Comparison of ENCODE assay signal across 29 cellular contexts in the genomic region with DNA sequence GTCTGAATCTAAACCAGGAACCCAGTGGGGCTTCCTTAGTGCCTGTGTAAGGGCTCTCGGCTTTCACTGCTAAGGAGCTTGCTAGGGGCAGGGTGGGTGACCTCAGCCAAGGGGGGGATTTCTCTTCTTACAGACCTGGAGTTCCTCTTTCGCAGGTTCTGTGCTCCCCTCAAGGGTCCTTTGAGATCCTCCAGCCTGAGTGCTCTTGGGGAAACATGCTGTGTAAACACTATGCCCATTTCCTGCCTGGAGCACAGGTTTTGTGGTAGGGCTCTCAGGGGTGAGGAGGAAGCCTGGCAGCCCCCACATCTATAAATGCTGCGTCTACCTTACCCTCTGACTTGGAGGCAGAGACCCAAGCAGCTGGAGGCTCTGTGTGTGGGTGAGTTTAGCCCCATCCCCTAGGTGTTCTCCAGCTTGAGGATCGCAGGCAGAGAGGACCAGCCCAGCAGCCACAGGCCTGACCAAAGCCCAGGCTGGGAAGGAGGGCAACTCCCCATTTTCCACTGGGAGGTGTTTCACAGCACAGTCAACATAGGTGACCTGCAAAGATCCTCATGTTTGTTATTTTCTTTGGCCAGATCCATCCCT. TPM values are rescaled to one million over a fixed set of nuclear protein-coding genes. Genes with fewer than 3 reads are reported as not detected.
A peak's percentile ranks its signal among the peaks of the same experiment; 100 is the strongest.
DNase-seq lines count a peak whose midpoint lies in the region; ATAC-seq and TF ChIP-seq lines count a peak whose summit lies in the region.
"Had no signal": no experiment of that assay in that cellular context is flagged by ENCODE, and none has a peak within 500 bp of the region (broad histone marks: within the 10 kb centered on the region; RNA-seq: fewer than 3 reads in every experiment).

Gene SFTPA1, plus strand, starts transcription at position 339 of the 591 bp plus-strand sequence. CDS start 887 bp downstream, outside the sequence.

- H3K9ac ChIP-seq in BLaER1 treated with 17β-estradiol and CSF1 and Interleukin-3, amounts not matched to agents 10 nM and 100 nM, result no peak within 1 kb of the TSS

- TF ChIP-seq CTCF in OCI-LY7 (conservative IDR thresholded peaks at IDR 0.05; ENCODE audit: low read length), result no peak
- no peak for TF ChIP-seq CTCF in lung (IDR thresholded peaks at IDR 0.05; ENCODE audit: control extremely low read depth, extremely low read depth)

- no peak within 1 kb of the TSS for H3K4me3 ChIP-seq in BLaER1 treated with 17β-estradiol and CSF1 and Interleukin-3, amounts not matched to agents 10 nM and 100 nM
- H3K4me3 ChIP-seq in OCI-LY7 (ENCODE audit: low read depth, low read length, poor library complexity, severe bottlenecking) (no peak within 1 kb of the TSS), lung (peak within 1 kb of the TSS; percentile 34)
- H3K4me3 ChIP-seq: dorsolateral prefrontal cortex, smooth muscle cell, transverse colon had no signal

- 40 to 44% methylated on average over 4 of the region's 4 CpGs for WGBS in lung, 2 donors

- CTCF ChIA-PET in OCI-LY7 (lab: Charles Lee; ENCODE audit: unreplicated experiment), result no interaction called here

- no peaks in the 10 kb centered on the region for H3K27me3 ChIP-seq in BLaER1 treated with 17β-estradiol and CSF1 and Interleukin-3, amounts not matched to agents 10 nM and 100 nM
- no peaks in the 10 kb centered on the region for H3K27me3 ChIP-seq in lung (ENCODE audit: control insufficient read depth, insufficient read depth)
- H3K27me3 ChIP-seq: dorsolateral prefrontal cortex, transverse colon had no signal

- BruUV-seq in OCI-LY7 (replicated peaks; lab: Mats Ljungman, UMichigan), result no TSS peak

- peaks cover 0 to 11% (median 10%) of the 10 kb centered on the region in 10 experiments; a peak in 17 of 20 replicates for H3K4me1 ChIP-seq in BLaER1 treated with 17β-estradiol and CSF1 and Interleukin-3, amounts not matched to agents 10 nM and 100 nM
- H3K4me1 ChIP-seq in OCI-LY7 (ENCODE audit: insufficient read depth, low read length, poor library complexity, severe bottlenecking), result peaks cover 14% of the 10 kb centered on the region
- H3K4me1 ChIP-seq in lung (ENCODE audit: control insufficient read depth in 2 of 2, insufficient read depth in 2 of 2, low read length in 2 of 2), result peaks cover 0 to 3% of the 10 kb centered on the region in 2 donors
- H3K4me1 ChIP-seq: Caco-2, transverse colon had no signal

- no peaks in the 10 kb centered on the region for H3K36me3 ChIP-seq in BLaER1 treated with 17β-estradiol and CSF1 and Interleukin-3, amounts not matched to agents 10 nM and 100 nM
- H3K36me3 ChIP-seq in OCI-LY7 (ENCODE audit: insufficient read depth, low read length), result no peaks in the 10 kb centered on the region
- H3K36me3 ChIP-seq in lung (ENCODE audit: control insufficient read depth in 2 of 2, insufficient read depth in 2 of 2, low read length in 2 of 2), result peaks cover 0 to 2% of the 10 kb centered on the region in 2 donors
- H3K36me3 ChIP-seq: transverse colon had no signal

- no peaks in the 10 kb centered on the region for H3K79me2 ChIP-seq in OCI-LY7 (ENCODE audit: insufficient read depth, low read depth, low read length)

- intact Hi-C loops in OCI-LY7 (cut with micrococcal nuclease; ENCODE audit: unreplicated experiment), result no loop called here

- no peaks in the 10 kb centered on the region for H3K9me3 ChIP-seq in BLaER1 treated with 17β-estradiol and CSF1 and Interleukin-3, amounts not matched to agents 10 nM and 100 nM (replicated peaks in 1 of 11)
- no peaks in the 10 kb centered on the region for H3K9me3 ChIP-seq in OCI-LY7 (ENCODE audit: low read length)
- H3K9me3 ChIP-seq in lung (ENCODE audit: control insufficient read depth in 2 of 2, insufficient read depth in 1 of 2, low read length in 1 of 2), result no peaks in the 10 kb centered on the region
- H3K9me3 ChIP-seq: Caco-2, transverse colon had no signal

- H3K9me2 ChIP-seq in OCI-LY7 (ENCODE audit: insufficient read depth, low read length), result no peaks in the 10 kb centered on the region

- peak within 1 kb of the TSS; percentile 57; the same call in 1 of the 2 replicates for H2AFZ ChIP-seq in OCI-LY7 (ENCODE audit: low read length)

- peak; percentile 11 for ATAC-seq in lung (ENCODE audit: insufficient read depth, low FRiP score)
- no peak for ATAC-seq in HG03342 (IDR thresholded peaks at IDR 0.05; ENCODE audit: unreplicated experiment)
- ATAC-seq: HepG2, natural killer cell, WTC11 had no signal

- no peaks in the 10 kb centered on the region for H4K20me1 ChIP-seq in BLaER1 treated with 17β-estradiol and CSF1 and Interleukin-3, amounts not matched to agents 10 nM and 100 nM
- no peaks in the 10 kb centered on the region for H4K20me1 ChIP-seq in OCI-LY7 (ENCODE audit: insufficient read depth, low read length)

- peak within 1 kb of the TSS in 10 of 11 experiments; percentile 7 to 56 (median 38); a peak in 17 of 22 replicates for H3K4me2 ChIP-seq in BLaER1 treated with 17β-estradiol and CSF1 and Interleukin-3, amounts not matched to agents 10 nM and 100 nM
- H3K4me2 ChIP-seq in OCI-LY7 (ENCODE audit: low read length), result 0 out of 2 replicates have a peak within 1 kb of the TSS, but pooled peaks have one; percentile 17
- H3K4me2 ChIP-seq: smooth muscle cell had no signal

- DNase-seq in GDM1 (lab: John Stamatoyannopoulos, UW) (peak; percentile 70), OCI-LY7 (ENCODE audit: low spot score) (peak; percentile 55), lung (ENCODE audit: low spot score) (peak; percentile 89), AG08396 (ENCODE audit: low spot score) (no peak), HuH-7 (ENCODE audit: low spot score) (no peak)
- DNase-seq: activated naive CD4-positive, alpha-beta T cell treated with anti-CD3 and anti-CD28 coated beads for 36 hours; Caco-2; natural killer cell; NCI-H1092; NCI-H187; NCI-H2227 treated with DMSO at 0.1 percent for 48 hours; NCI-H774; SHP77 treated with DMSO at 0.1 percent for 48 hours; stimulated activated CD4-positive, alpha-beta T cell treated with anti-CD3 and anti-CD28 coated beads, Interleukin-1b, Interleukin-23, amount 100 ng/mL, for 48 hours; T-helper 9 cell; transverse colon had no signal

- no peak within 1 kb of the TSS for H3K27ac ChIP-seq in BLaER1 treated with 17β-estradiol and CSF1 and Interleukin-3, amounts not matched to agents 10 nM and 100 nM
- H3K27ac ChIP-seq in OCI-LY7 (ENCODE audit: low read depth, low read length, poor library complexity, severe bottlenecking), result no peak within 1 kb of the TSS
- H3K27ac ChIP-seq in lung (ENCODE audit: low read depth in 1 of 2, low read length in 1 of 2), result peak within 1 kb of the TSS in 1 of 2 donors; percentile 50
- H3K27ac ChIP-seq: C4-2B, dorsolateral prefrontal cortex, transverse colon had no signal

- POLR2A ChIA-PET in OCI-LY7 (lab: Charles Lee), result no interaction called here

RNA-seq across cellular contexts. Expression of gene SFTPA1, which starts in this region (rescaled TPM):
- not detected in 2 replicates for total RNA-seq in OCI-LY7 (2014; rRNA removed; shearing (Covaris generic))
- not detected in 2 replicates for total RNA-seq in OCI-LY7 (2022)
- total RNA-seq in lung, result 1,000 to 10,000 TPM; 3,820 to 8,195 TPM
- 1,000 to 10,000 TPM; 3,653 to 7,035 TPM for polyA plus RNA-seq in lung
- total RNA-seq: activated naive CD4-positive, alpha-beta T cell treated with anti-CD3 and anti-CD28 coated beads for 36 hours; activated T-helper 1 cell treated with anti-CD3 and anti-CD28 coated beads, Interleukin-12 subunit alpha, Interleukin-12 subunit beta, Interleukin-2, Interleukin-4 antibody, amounts not matched to agents 30 ng/mL and 10 ng/mL and 1 ng/mL, durations not matched to agents 14 hours and 24 hours and 36 hours; Caco-2; H1; HepG2; liver; mononuclear cell; natural killer cell; osteocyte; smooth muscle cell; transverse colon had no signal
- polyA plus RNA-seq: AG04450, H1, HepG2, liver, smooth muscle cell had no signal

Comparison
In these comparisons a context has a peak if more than half of its experiments do, and no peak if none do; other contexts are left out.
1. RNA of gene SFTPA1 (total RNA-seq): 3,820 to 8,195 TPM in lung; not detected in OCI-LY7; every median in the first group is over 1,000 times any median in the second.
2. Peak in DNase-seq and H3K4me2 ChIP-seq in OCI-LY7; RNA of the gene not detected or under 1 TPM.
3. DNase-seq: peak in GDM1 (single experiment) and lung (single experiment); none in AG08396 (single experiment) and HuH-7 (single experiment).